Comparison of ENCODE assay signal across 8 cellular contexts in the genomic region with DNA sequence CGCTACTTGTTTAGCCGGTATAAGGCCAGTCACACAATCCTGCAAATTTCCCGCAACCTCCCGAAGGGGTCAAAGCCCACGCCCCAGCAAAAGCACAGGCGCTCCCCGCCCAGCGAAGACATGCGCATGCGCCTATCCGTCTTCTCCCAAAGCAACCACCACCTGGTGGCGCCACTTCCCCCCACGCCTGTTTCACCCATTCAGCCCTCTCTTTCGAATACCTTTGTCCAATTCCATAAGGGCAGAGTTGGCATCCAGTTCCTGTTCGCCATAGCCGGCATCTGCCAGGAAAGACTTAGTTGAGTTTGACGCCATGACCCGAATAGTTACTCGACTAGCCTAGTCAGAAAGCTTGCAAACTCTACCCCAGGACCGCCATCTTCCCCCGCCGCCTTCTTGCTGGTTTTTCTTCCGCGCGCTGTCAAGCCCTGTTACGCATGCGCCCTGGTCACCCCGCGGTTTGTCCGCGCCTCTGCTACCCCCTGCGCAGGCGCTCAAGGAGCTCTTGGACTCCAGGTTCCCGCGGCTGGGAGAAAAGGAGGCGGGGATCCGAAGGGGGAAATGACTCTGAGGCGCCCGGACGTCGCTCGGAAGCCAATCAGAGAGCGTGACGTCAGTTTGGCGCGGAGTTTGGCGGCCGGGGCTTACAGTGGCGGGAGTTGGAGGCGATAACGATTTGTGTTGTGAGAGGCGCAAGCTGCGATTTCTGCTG. TPM values are rescaled to one million over a fixed set of nuclear protein-coding genes. Genes with fewer than 3 reads are reported as not detected.
A peak's percentile ranks its signal among the peaks of the same experiment; 100 is the strongest.
DNase-seq lines count a peak whose midpoint lies in the region; ATAC-seq and FAIRE-seq lines count a peak whose summit lies in the region.

A gene with protein sequence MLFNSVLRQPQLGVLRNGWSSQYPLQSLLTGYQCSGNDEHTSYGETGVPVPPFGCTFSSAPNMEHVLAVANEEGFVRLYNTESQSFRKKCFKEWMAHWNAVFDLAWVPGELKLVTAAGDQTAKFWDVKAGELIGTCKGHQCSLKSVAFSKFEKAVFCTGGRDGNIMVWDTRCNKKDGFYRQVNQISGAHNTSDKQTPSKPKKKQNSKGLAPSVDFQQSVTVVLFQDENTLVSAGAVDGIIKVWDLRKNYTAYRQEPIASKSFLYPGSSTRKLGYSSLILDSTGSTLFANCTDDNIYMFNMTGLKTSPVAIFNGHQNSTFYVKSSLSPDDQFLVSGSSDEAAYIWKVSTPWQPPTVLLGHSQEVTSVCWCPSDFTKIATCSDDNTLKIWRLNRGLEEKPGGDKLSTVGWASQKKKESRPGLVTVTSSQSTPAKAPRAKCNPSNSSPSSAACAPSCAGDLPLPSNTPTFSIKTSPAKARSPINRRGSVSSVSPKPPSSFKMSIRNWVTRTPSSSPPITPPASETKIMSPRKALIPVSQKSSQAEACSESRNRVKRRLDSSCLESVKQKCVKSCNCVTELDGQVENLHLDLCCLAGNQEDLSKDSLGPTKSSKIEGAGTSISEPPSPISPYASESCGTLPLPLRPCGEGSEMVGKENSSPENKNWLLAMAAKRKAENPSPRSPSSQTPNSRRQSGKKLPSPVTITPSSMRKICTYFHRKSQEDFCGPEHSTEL (plus strand): TSS at position 626 of the 712 bp plus-strand sequence. CDS start 143 bp downstream, outside the sequence.
A gene with protein sequence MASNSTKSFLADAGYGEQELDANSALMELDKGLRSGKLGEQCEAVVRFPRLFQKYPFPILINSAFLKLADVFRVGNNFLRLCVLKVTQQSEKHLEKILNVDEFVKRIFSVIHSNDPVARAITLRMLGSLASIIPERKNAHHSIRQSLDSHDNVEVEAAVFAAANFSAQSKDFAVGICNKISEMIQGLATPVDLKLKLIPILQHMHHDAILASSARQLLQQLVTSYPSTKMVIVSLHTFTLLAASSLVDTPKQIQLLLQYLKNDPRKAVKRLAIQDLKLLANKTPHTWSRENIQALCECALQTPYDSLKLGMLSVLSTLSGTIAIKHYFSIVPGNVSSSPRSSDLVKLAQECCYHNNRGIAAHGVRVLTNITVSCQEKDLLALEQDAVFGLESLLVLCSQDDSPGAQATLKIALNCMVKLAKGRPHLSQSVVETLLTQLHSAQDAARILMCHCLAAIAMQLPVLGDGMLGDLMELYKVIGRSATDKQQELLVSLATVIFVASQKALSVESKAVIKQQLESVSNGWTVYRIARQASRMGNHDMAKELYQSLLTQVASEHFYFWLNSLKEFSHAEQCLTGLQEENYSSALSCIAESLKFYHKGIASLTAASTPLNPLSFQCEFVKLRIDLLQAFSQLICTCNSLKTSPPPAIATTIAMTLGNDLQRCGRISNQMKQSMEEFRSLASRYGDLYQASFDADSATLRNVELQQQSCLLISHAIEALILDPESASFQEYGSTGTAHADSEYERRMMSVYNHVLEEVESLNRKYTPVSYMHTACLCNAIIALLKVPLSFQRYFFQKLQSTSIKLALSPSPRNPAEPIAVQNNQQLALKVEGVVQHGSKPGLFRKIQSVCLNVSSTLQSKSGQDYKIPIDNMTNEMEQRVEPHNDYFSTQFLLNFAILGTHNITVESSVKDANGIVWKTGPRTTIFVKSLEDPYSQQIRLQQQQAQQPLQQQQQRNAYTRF (minus strand): TSS at position 435 of the 712 bp plus-strand sequence. CDS start 120 bp downstream, at position 315.

- peaks cover 22% of the 10 kb centered on the region; the same call in 1 of the 2 replicates for H3K36me3 ChIP-seq in Karpas-422 (ENCODE audit: insufficient read depth, low read length)
- H3K36me3 ChIP-seq in muscle layer of colon (ENCODE audit: insufficient read depth, low read length): no peaks in the 10 kb centered on the region

- peaks cover 7% of the 10 kb centered on the region for H4K20me1 ChIP-seq in Karpas-422 (ENCODE audit: insufficient read depth, low read depth, low read length)

- peak within 1 kb of the TSS; percentile 79 for H2AFZ ChIP-seq in Karpas-422 (ENCODE audit: low read length)

- H3K9ac ChIP-seq in Karpas-422 (ENCODE audit: low read length): peak within 1 kb of the TSS; percentile 81
- peak within 1 kb of the TSS; percentile 25 for H3K9ac ChIP-seq in muscle layer of colon (ENCODE audit: low read length)

- H3K9me2 ChIP-seq in Karpas-422 (replicated peaks; ENCODE audit: insufficient read depth, low read length): no peaks in the 10 kb centered on the region

- no peaks in the 10 kb centered on the region for H3K27me3 Mint-ChIP-seq in activated T-cell treated with anti-CD3 and anti-CD28 coated beads, Interleukin-2, amount 50 U/mL, for 72 hours (ENCODE audit: low read depth)

- H3K27me3 ChIP-seq in Karpas-422 (ENCODE audit: low read length): no peaks in the 10 kb centered on the region
- no peaks in the 10 kb centered on the region for H3K27me3 ChIP-seq in muscle layer of colon (ENCODE audit: control insufficient read depth in 1 of 2, insufficient read depth in 2 of 2, low read length in 2 of 2)

- H3K4me2 ChIP-seq in Karpas-422 (ENCODE audit: low read depth, low read length, poor library complexity, severe bottlenecking): peak within 1 kb of the TSS; percentile 97

- H3K4me3 Mint-ChIP-seq in activated T-cell treated with anti-CD3 and anti-CD28 coated beads, Interleukin-2, amount 50 U/mL, for 72 hours: peak within 1 kb of the TSS; percentile 85 to 87

- H3K4me1 Mint-ChIP-seq in activated T-cell treated with anti-CD3 and anti-CD28 coated beads, Interleukin-2, amount 50 U/mL, for 72 hours (ENCODE audit: low read depth): peaks cover 73% of the 10 kb centered on the region

- peak; percentile 92 for FAIRE-seq in RCC 7860 (lab: Jason Lieb, UNC)

- H3K27ac Mint-ChIP-seq in activated T-cell treated with anti-CD3 and anti-CD28 coated beads, Interleukin-2, amount 50 U/mL, for 72 hours: peak within 1 kb of the TSS; percentile 97

- H3K9me3 ChIP-seq in Karpas-422 (ENCODE audit: low read length) (no peaks in the 10 kb centered on the region), muscle layer of colon (ENCODE audit: low read length) (no peaks in the 10 kb centered on the region)

- ATAC-seq in GM21825 (IDR thresholded peaks at IDR 0.05; ENCODE audit: unreplicated experiment): peak; percentile 74
- peak; percentile 80 to 81 for ATAC-seq in activated T-cell treated with anti-CD3 and anti-CD28 coated beads, Interleukin-2, amount 50 U/mL, for 72 hours (replicated peaks in 1 of 2)
- ATAC-seq in esophagus mucosa: peak; percentile 96

- peak within 1 kb of the TSS; percentile 88 for H3K4me3 ChIP-seq in Karpas-422 (ENCODE audit: low read length)
- peak within 1 kb of the TSS; percentile 47 to 76 for H3K4me3 ChIP-seq in muscle layer of colon (ENCODE audit: low read depth in 1 of 2, low read length in 2 of 2)

- no peaks in the 10 kb centered on the region for H3K9me3 Mint-ChIP-seq in activated T-cell treated with anti-CD3 and anti-CD28 coated beads, Interleukin-2, amount 50 U/mL, for 72 hours

- H3K27ac ChIP-seq in Karpas-422 (ENCODE audit: low read length) (peak within 1 kb of the TSS; percentile 79), muscle layer of colon (ENCODE audit: low read depth, low read length) (peak within 1 kb of the TSS; percentile 90)

- H3K79me2 ChIP-seq in Karpas-422 (ENCODE audit: low read length): peaks cover 91% of the 10 kb centered on the region

- peaks cover 13 to 30% of the 10 kb centered on the region in 2 donors for H3K36me3 Mint-ChIP-seq in activated T-cell treated with anti-CD3 and anti-CD28 coated beads, Interleukin-2, amount 50 U/mL, for 72 hours (ENCODE audit: insufficient read depth in 2 of 2)

- H3K4me1 ChIP-seq in Karpas-422 (ENCODE audit: low read length) (peaks cover 60% of the 10 kb centered on the region), muscle layer of colon (ENCODE audit: insufficient read depth, low read length) (no peaks in the 10 kb centered on the region)

- DNase-seq in Daoy (ENCODE audit: low read depth) (peak; percentile 99), Karpas-422 (peak; percentile 100), RCC 7860 (ENCODE audit: low spot score) (peak; percentile 98)
- DNase-seq in activated T-cell treated with anti-CD3 and anti-CD28 coated beads, Interleukin-2, amount 50 U/mL, for 72 hours: peak; percentile 97 to 99
- DNase-seq in stimulated activated CD8-positive, alpha-beta memory T cell treated with anti-CD3 and anti-CD28 coated beads, Interleukin-7, amount 100 ng/mL, for 24 hours (ENCODE audit: low read depth): peak; percentile 95

RNA-seq across cellular contexts. Expression of the first gene that starts in this region (rescaled TPM):
- 28.7 and 37.0 TPM in 2 replicates for total RNA-seq in Daoy (2014; rRNA removed; shearing (Covaris generic))
- total RNA-seq in Karpas-422 (2014; rRNA removed; shearing (Covaris generic); ENCODE audit: low replicate concordance): 10.4 and 13.5 TPM in 2 replicates
- 10 to 100 TPM; 54.9 to 65.4 TPM for total RNA-seq in activated T-cell treated with anti-CD3 and anti-CD28 coated beads, Interleukin-2, amount 50 U/mL, for 72 hours
- 6.7 TPM for total RNA-seq in esophagus mucosa

RNA-seq across cellular contexts. Expression of the second gene that starts in this region (rescaled TPM):
- 26.8 and 70.7 TPM in 2 replicates for total RNA-seq in Daoy (2014; rRNA removed; shearing (Covaris generic))
- 22.4 and 38.3 TPM in 2 replicates for total RNA-seq in Karpas-422 (2014; rRNA removed; shearing (Covaris generic); ENCODE audit: low replicate concordance)
- 10 to 100 TPM; 19.2 to 20.9 TPM for total RNA-seq in activated T-cell treated with anti-CD3 and anti-CD28 coated beads, Interleukin-2, amount 50 U/mL, for 72 hours
- 16.8 TPM for total RNA-seq in esophagus mucosa

Comparison
In these comparisons a context has a peak if more than half of its experiments do, and no peak if none do; other contexts are left out.
1. Peak in every context shown above with its lines: DNase-seq, ATAC-seq, H3K4me3 ChIP-seq and H3K27ac ChIP-seq.